In the genomic region with DNA sequence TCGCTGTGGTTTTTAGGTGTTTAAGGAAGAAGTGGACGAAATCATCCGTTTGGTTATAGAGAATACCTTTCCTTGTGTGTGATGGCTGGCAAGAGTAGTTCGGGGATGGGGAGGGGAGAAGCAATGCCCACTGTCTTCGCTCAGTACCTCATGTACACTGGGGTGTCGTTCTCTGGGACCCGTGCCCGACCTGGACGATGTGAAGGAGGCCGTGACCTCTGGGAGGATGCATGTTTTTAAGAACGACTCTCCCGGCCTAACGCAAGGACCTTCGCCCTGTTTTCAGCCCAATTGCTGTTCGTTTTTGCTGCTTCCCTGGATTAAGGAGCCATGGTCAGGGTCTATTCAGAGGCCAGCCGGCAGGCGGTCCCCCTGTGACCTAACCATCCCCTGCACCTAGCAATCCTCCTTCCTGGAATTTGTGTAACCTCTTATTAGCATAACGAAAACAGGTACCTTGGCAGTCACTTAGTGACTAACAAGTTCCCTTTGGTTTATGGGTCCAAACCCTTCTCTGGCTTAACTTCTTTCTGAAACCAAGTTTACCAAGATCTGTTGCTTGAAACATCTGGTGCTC, we compare ENCODE assay signal across 7 cellular contexts. TPM values are rescaled to one million over a fixed set of nuclear protein-coding genes. Genes with fewer than 3 reads are reported as not detected.
DNase-seq lines count a peak whose midpoint lies in the region; TF ChIP-seq lines count a peak whose summit lies in the region.

No MANE protein-coding gene starts in this region.

- H3K27ac ChIP-seq in HEK293 (ENCODE audit: extremely low read depth, low read depth, low read length) (no peak overlapping the region), hepatocyte (no peak overlapping the region), uterus (no peak overlapping the region)

- peak overlapping the region; percentile 99 for H3K27ac Mint-ChIP-seq in activated CD4-positive, alpha-beta T cell treated with anti-CD3 and anti-CD28 coated beads, Interleukin-2, amount 10 ng/mL, durations not matched to agents 24 days and 14 days

- H3K79me2 ChIP-seq in hepatocyte = peaks cover 37% of the 10 kb centered on the region

- peak overlapping the region; percentile 93 for H3K4me3 Mint-ChIP-seq in activated CD4-positive, alpha-beta T cell treated with anti-CD3 and anti-CD28 coated beads, Interleukin-2, amount 10 ng/mL, durations not matched to agents 24 days and 14 days

- peaks cover 55% of the 10 kb centered on the region for H3K4me1 Mint-ChIP-seq in activated CD4-positive, alpha-beta T cell treated with anti-CD3 and anti-CD28 coated beads, Interleukin-2, amount 10 ng/mL, durations not matched to agents 24 days and 14 days

- WGBS in hepatocyte (ENCODE audit: low lambda C conversion rate, missing lambda C conversion rate) = 18% methylated on average over 18 of the region's 18 CpGs

- H3K4me3 ChIP-seq in HEK293 (ENCODE audit: low read depth, low read length) (no peak overlapping the region), hepatocyte (peak overlapping the region; percentile 55), uterus (peak overlapping the region in 1 of 2 donors; percentile 33)

- TF ChIP-seq CTCF in HEK293 (tag by site-specific recombination; IDR thresholded peaks at IDR 0.05) (no peak), hepatocyte (IDR thresholded peaks at IDR 0.05; ENCODE audit: poor library complexity) (no peak), uterus (IDR thresholded peaks at IDR 0.05) (no peak)

- H3K4me1 ChIP-seq in HEK293 (ENCODE audit: control insufficient read depth, insufficient read depth, low read length) = peaks cover 4% of the 10 kb centered on the region; the same call in 1 of the 2 replicates
- H3K4me1 ChIP-seq in hepatocyte (ENCODE audit: insufficient read depth) = peaks cover 20% of the 10 kb centered on the region
- H3K4me1 ChIP-seq in uterus = peaks cover 0 to 10% of the 10 kb centered on the region in 2 donors

- no peaks in the 10 kb centered on the region for H4K20me1 ChIP-seq in hepatocyte (ENCODE audit: insufficient read depth, poor library complexity, severe bottlenecking)

- H3K4me2 ChIP-seq in hepatocyte = peak overlapping the region; percentile 97

- H3K9me3 ChIP-seq in HEK293 (ENCODE audit: control insufficient read depth, insufficient read depth, low read depth, low read length) = no peaks in the 10 kb centered on the region
- H3K9me3 ChIP-seq in hepatocyte (ENCODE audit: low read depth) = no peaks in the 10 kb centered on the region
- H3K9me3 ChIP-seq in uterus = no peaks in the 10 kb centered on the region

- CTCF ChIA-PET in HEK293 (lab: Yijun Ruan, JAX) = no interaction called here

- H2AFZ ChIP-seq in hepatocyte = peak overlapping the region; percentile 87

- peaks cover 35% of the 10 kb centered on the region for H3K36me3 Mint-ChIP-seq in activated CD4-positive, alpha-beta T cell treated with anti-CD3 and anti-CD28 coated beads, Interleukin-2, amount 10 ng/mL, durations not matched to agents 24 days and 14 days (ENCODE audit: low read depth)

- no peaks in the 10 kb centered on the region for H3K9me2 ChIP-seq in hepatocyte (replicated peaks; ENCODE audit: insufficient read depth)

- POLR2A ChIA-PET in HEK293 (lab: Yijun Ruan, JAX) = no interaction called here

- H3K9me3 Mint-ChIP-seq in activated CD4-positive, alpha-beta T cell treated with anti-CD3 and anti-CD28 coated beads, Interleukin-2, amount 10 ng/mL, durations not matched to agents 24 days and 14 days = peaks cover 3% of the 10 kb centered on the region

- H3K36me3 ChIP-seq in HEK293 (ENCODE audit: control insufficient read depth in 2 of 2, insufficient read depth in 1 of 2, low read length in 2 of 2) = no peaks in the 10 kb centered on the region
- H3K36me3 ChIP-seq in hepatocyte (replicated peaks; ENCODE audit: insufficient read depth, low read depth) = no peaks in the 10 kb centered on the region
- no peaks in the 10 kb centered on the region for H3K36me3 ChIP-seq in uterus

- DNase-seq in activated CD4-positive, alpha-beta T cell treated with anti-CD3 and anti-CD28 coated beads, Interleukin-2, amount 10 ng/mL, durations not matched to agents 24 days and 14 days = peak; percentile 73
- DNase-seq in hepatocyte (ENCODE audit: low spot score) = no peak
- peak; percentile 11 for DNase-seq in stimulated activated CD4-positive, alpha-beta T cell treated with anti-CD3 and anti-CD28 coated beads, Interleukin-4, amount 100 ng/mL, for 1 hour
- DNase-seq in 8988T = no peak
- no peak for DNase-seq in uterus
- no peak for DNase-seq in ureter (ENCODE audit: low spot score)

- TF ChIP-seq POLR2A in uterus (IDR thresholded peaks at IDR 0.05) = no peak

- H3K27me3 Mint-ChIP-seq in activated CD4-positive, alpha-beta T cell treated with anti-CD3 and anti-CD28 coated beads, Interleukin-2, amount 10 ng/mL, durations not matched to agents 24 days and 14 days = peaks cover 1% of the 10 kb centered on the region

- H3K27me3 ChIP-seq in hepatocyte (peaks cover 20% of the 10 kb centered on the region), uterus (peaks cover 4 to 8% of the 10 kb centered on the region in 2 donors)

- intact Hi-C loops in activated CD4-positive, alpha-beta T cell treated with anti-CD3 and anti-CD28 coated beads, Interleukin-2, amount 10 ng/mL, durations not matched to agents 24 days and 14 days (cut with micrococcal nuclease) = loop anchor here (1.0 to 10.0 kb wide), 6 partner anchors 33 to 291 kb away; partner anchors contain the start of gene HNRNPA2B1
- intact Hi-C loops in uterus (cut with DNase I; ENCODE audit: low total_unique reads) = no loop called here

TF ChIP-seq in HEK293, 187 proteins besides CTCF, POLR2A, EP300 and RAD21:
- peak; percentile 5; the same call in 1 of the 2 replicates for TF ChIP-seq ZNF600 (tag by site-specific recombination; IDR thresholded peaks at IDR 0.05)
- no peak for TF ChIP-seq SETDB1 (IDR thresholded peaks at IDR 0.05; ENCODE audit: insufficient read length, low read length)
TF ChIP-seq in HEK293: peak in this region for 1.

RNA-seq across cellular contexts. Expression of gene NFE2L3, which starts 1.3 kb away (rescaled TPM):
- total RNA-seq in activated CD4-positive, alpha-beta T cell treated with anti-CD3 and anti-CD28 coated beads, Interleukin-2, amount 10 ng/mL, durations not matched to agents 24 days and 14 days = 67.8 and 68.7 TPM in 2 replicates
- total RNA-seq in hepatocyte (10.0 and 10.8 TPM in 2 replicates), uterus (1 to 10 TPM in 3 of 4 donors, not detected in 1; 3.6 to 6.2 (median 4.1) TPM), ureter (6.3 TPM)
- polyA plus RNA-seq in hepatocyte = 4.7 and 6.5 TPM in 2 replicates

RNA-seq across cellular contexts. Expression of gene HNRNPA2B1, which starts 47.2 kb away (rescaled TPM):
- 862 and 873 TPM in 2 replicates for total RNA-seq in activated CD4-positive, alpha-beta T cell treated with anti-CD3 and anti-CD28 coated beads, Interleukin-2, amount 10 ng/mL, durations not matched to agents 24 days and 14 days
- 193 and 215 TPM in 2 replicates for total RNA-seq in hepatocyte
- polyA plus RNA-seq in hepatocyte = 553 and 625 TPM in 2 replicates
- total RNA-seq in uterus = 100 to 1,000 TPM; 100 to 464 (median 207) TPM
- total RNA-seq in ureter = 409 TPM

RNA-seq across cellular contexts. Expression of gene CBX3, which starts 48.2 kb away (rescaled TPM):
- total RNA-seq in activated CD4-positive, alpha-beta T cell treated with anti-CD3 and anti-CD28 coated beads, Interleukin-2, amount 10 ng/mL, durations not matched to agents 24 days and 14 days = 307 and 313 TPM in 2 replicates
- total RNA-seq in hepatocyte (154 and 165 TPM in 2 replicates), uterus (100 to 1,000 TPM in 2 of 4 donors, 10 to 100 TPM in 2; 30.5 to 178 (median 88.1) TPM), ureter (87.0 TPM)
- 120 and 129 TPM in 2 replicates for polyA plus RNA-seq in hepatocyte

Comparison
In these comparisons a context has a peak if more than half of its experiments do, and no peak if none do; other contexts are left out.
1. DNase-seq: peak in activated CD4-positive, alpha-beta T cell treated with anti-CD3 and anti-CD28 coated beads, Interleukin-2, amount 10 ng/mL, durations not matched to agents 24 days and 14 days (single experiment) and stimulated activated CD4-positive, alpha-beta T cell treated with anti-CD3 and anti-CD28 coated beads, Interleukin-4, amount 100 ng/mL, for 1 hour (single experiment); none in hepatocyte (single experiment), 8988T (single experiment), uterus (0 of 2) and ureter (single experiment).